10 cellular contexts compared by ENCODE assay signal in genomic region chr13:79724348-79725103, GRCh38.
A peak's percentile ranks its signal among the peaks of the same experiment; 100 is the strongest.
DNase-seq lines count a peak whose midpoint lies in the region; ATAC-seq, FAIRE-seq and TF ChIP-seq lines count a peak whose summit lies in the region.
"Had no signal": no experiment of that assay in that cellular context is flagged by ENCODE, and none has a peak within 500 bp of the region (broad histone marks: within the 10 kb centered on the region; RNA-seq: fewer than 3 reads in every experiment).

No MANE protein-coding gene starts in this region.

- H3K27me3 Mint-ChIP-seq in type B pancreatic cell: no peaks in the 10 kb centered on the region
- H3K27me3 Mint-ChIP-seq: activated naive CD8-positive, alpha-beta T cell had no signal

- BruUV-seq in endothelial cell of umbilical vein (replicated peaks; lab: Mats Ljungman, UMichigan): no TSS peak

- peaks cover 35% of the 10 kb centered on the region for H3K4me1 ChIP-seq in cardiac muscle cell (ENCODE audit: low read depth)
- peaks cover 3% of the 10 kb centered on the region for H3K4me1 ChIP-seq in endothelial cell of umbilical vein (ENCODE audit: control insufficient read depth, extremely low read depth, insufficient read depth, low read length)
- H3K4me1 ChIP-seq in lower lobe of right lung: peaks cover 15% of the 10 kb centered on the region

- no peaks in the 10 kb centered on the region for H3K9me3 ChIP-seq in cardiac muscle cell (ENCODE audit: low read depth)
- H3K9me3 ChIP-seq in endothelial cell of umbilical vein (replicated peaks; ENCODE audit: control insufficient read depth, insufficient read depth, low read length): no peaks in the 10 kb centered on the region
- H3K9me3 ChIP-seq in lower lobe of right lung: no peaks in the 10 kb centered on the region

- peak overlapping the region; percentile 31 for H3K27ac ChIP-seq in cardiac muscle cell
- H3K27ac ChIP-seq in endothelial cell of umbilical vein (ENCODE audit: insufficient read depth, low read depth, low read length): peak overlapping the region; percentile 24
- peak overlapping the region; percentile 19 for H3K27ac ChIP-seq in lower lobe of right lung

- no peaks in the 10 kb centered on the region for H3K9me1 ChIP-seq in endothelial cell of umbilical vein (replicated peaks; ENCODE audit: control insufficient read depth, extremely low read depth, insufficient read depth, low read length)

- ATAC-seq in lower lobe of right lung: peak; percentile 59 to 68

- dilution Hi-C loops in endothelial cell of umbilical vein (cut with MboI; ENCODE audit: extremely low pct_ligation_motif_present, low sequenced_read_pairs): no loop called here

- H3K36me3 ChIP-seq in cardiac muscle cell (no peaks in the 10 kb centered on the region), endothelial cell of umbilical vein (ENCODE audit: control insufficient read depth in 2 of 2, extremely low read depth in 1 of 2, insufficient read depth in 2 of 2, low read length in 2 of 2) (no peaks in the 10 kb centered on the region), lower lobe of right lung (no peaks in the 10 kb centered on the region)

- no peak for FAIRE-seq in endothelial cell of umbilical vein (lab: Jason Lieb, UNC)

- peaks cover 18% of the 10 kb centered on the region for H3K4me1 Mint-ChIP-seq in type B pancreatic cell (ENCODE audit: unreplicated experiment)

- H4K20me1 ChIP-seq in endothelial cell of umbilical vein (replicated peaks; ENCODE audit: control insufficient read depth, extremely low read depth, insufficient read depth, low read length): no peaks in the 10 kb centered on the region

- H3K9me3 Mint-ChIP-seq in type B pancreatic cell: peaks cover 3% of the 10 kb centered on the region

- peak in 1 of 2 donors; percentile 11 for DNase-seq in cardiac muscle cell (ENCODE audit: low read depth in 1 of 2, low spot score in 1 of 2)
- no peak for DNase-seq in cardiac septum (ENCODE audit: low spot score)
- peak; percentile 93 for DNase-seq in endothelial cell of umbilical vein (ENCODE audit: low read depth, low spot score)
- DNase-seq in lower lobe of right lung: no peak
- DNase-seq in type B pancreatic cell (ENCODE audit: extremely low spot score, unreplicated experiment): no peak
- DNase-seq in KG1 (lab: John Stamatoyannopoulos, UW): no peak
- DNase-seq in Kasumi-1 (lab: John Stamatoyannopoulos, UW): no peak
- no peak for DNase-seq in activated effector memory CD4-positive, alpha-beta T cell treated with anti-CD3 and anti-CD28 coated beads, Interleukin-2, amount 50 U/mL, for 16 hours
- DNase-seq: cortex of kidney had no signal

- H3K4me3 ChIP-seq in cardiac muscle cell: no peak overlapping the region
- H3K4me3 ChIP-seq in endothelial cell of umbilical vein (replicated peaks in 1 of 3; ENCODE audit: insufficient read depth in 1 of 3, low read depth in 1 of 3, low read length in 3 of 3): no peak overlapping the region
- no peak overlapping the region for H3K4me3 ChIP-seq in lower lobe of right lung

- CTCF ChIA-PET in endothelial cell of umbilical vein (lab: Charles Lee): interaction anchor here (0.9 to 1.5 kb wide), 4 partner anchors 45 to 618 kb away, joined by 3 to 6 read pairs (median 3); partner anchors contain the start of gene SPRY2

- peak overlapping the region; percentile 24 for H3K4me3 Mint-ChIP-seq in type B pancreatic cell
- H3K4me3 Mint-ChIP-seq: activated naive CD8-positive, alpha-beta T cell had no signal

- no peak overlapping the region for H3K4me2 ChIP-seq in endothelial cell of umbilical vein (ENCODE audit: insufficient read depth, low read length)

- no peaks in the 10 kb centered on the region for H3K79me2 ChIP-seq in endothelial cell of umbilical vein (ENCODE audit: control insufficient read depth, insufficient read depth, low read length)

- H3K27ac Mint-ChIP-seq in type B pancreatic cell: peak overlapping the region; percentile 72
- H3K27ac Mint-ChIP-seq: activated naive CD8-positive, alpha-beta T cell had no signal

- no peak overlapping the region for H2AFZ ChIP-seq in endothelial cell of umbilical vein (ENCODE audit: low read depth, low read length)

- H3K27me3 ChIP-seq in cardiac muscle cell (no peaks in the 10 kb centered on the region), endothelial cell of umbilical vein (ENCODE audit: control insufficient read depth in 2 of 2, insufficient read depth in 2 of 2, low read length in 2 of 2) (no peaks in the 10 kb centered on the region), lower lobe of right lung (ENCODE audit: low read depth) (no peaks in the 10 kb centered on the region)

- TF ChIP-seq CTCF in cardiac muscle cell (IDR thresholded peaks at IDR 0.05; ENCODE audit: low read depth, low read length): no peak
- no peak for TF ChIP-seq CTCF in endothelial cell of umbilical vein (IDR thresholded peaks at IDR 0.05; ENCODE audit: extremely low read depth in 1 of 2, insufficient read depth in 1 of 2, low read depth in 1 of 2, low read length in 2 of 2)
- no peak for TF ChIP-seq CTCF in lower lobe of right lung (IDR thresholded peaks at IDR 0.05)
- no peak for TF ChIP-seq CTCF in type B pancreatic cell (conservative IDR thresholded peaks at IDR 0.05)

- no peak for TF ChIP-seq POLR2A in endothelial cell of umbilical vein (IDR thresholded peaks at IDR 0.05; ENCODE audit: low read depth, low read length)

- intact Hi-C loops in cardiac septum (cut with DNase I): no loop called here
- intact Hi-C loops in endothelial cell of umbilical vein (cut with micrococcal nuclease): loop anchor here (1.0 to 5.0 kb wide), 3 partner anchors 42 to 618 kb away; partner anchors contain the start of gene SPRY2
- intact Hi-C loops in lower lobe of right lung (cut with DNase I): no loop called here

- H3K36me3 Mint-ChIP-seq in type B pancreatic cell: peaks cover 2% of the 10 kb centered on the region
- H3K36me3 Mint-ChIP-seq: activated naive CD8-positive, alpha-beta T cell had no signal

- POLR2A ChIA-PET in endothelial cell of umbilical vein (lab: Charles Lee): interaction anchor here (1.5 kb wide), 1 partner anchor 617 kb away, joined by 6 read pairs; the partner anchor contains the start of gene SPRY2

- H3K9ac ChIP-seq in endothelial cell of umbilical vein (replicated peaks; ENCODE audit: extremely low read depth, insufficient read depth, low read length): peak overlapping the region; percentile 3

TF ChIP-seq in endothelial cell of umbilical vein, 7 proteins besides CTCF, POLR2A, EP300 and RAD21:
- TF ChIP-seq MYC (IDR thresholded peaks at IDR 0.05; ENCODE audit: low read depth, low read length): no peak
- TF ChIP-seq JUN (IDR thresholded peaks at IDR 0.05; ENCODE audit: borderline replicate concordance, insufficient read depth, insufficient read length, low read depth): peak; percentile 21
- TF ChIP-seq POLR2AphosphoS5 (IDR thresholded peaks at IDR 0.05; ENCODE audit: insufficient read depth, low read depth, low read length): no peak
- no peak for TF ChIP-seq FOS (IDR thresholded peaks at IDR 0.05; ENCODE audit: borderline replicate concordance, insufficient read depth, low read length)
- TF ChIP-seq, protein P1, sequence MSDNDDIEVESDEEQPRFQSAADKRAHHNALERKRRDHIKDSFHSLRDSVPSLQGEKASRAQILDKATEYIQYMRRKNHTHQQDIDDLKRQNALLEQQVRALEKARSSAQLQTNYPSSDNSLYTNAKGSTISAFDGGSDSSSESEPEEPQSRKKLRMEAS (IDR thresholded peaks at IDR 0.05; ENCODE audit: insufficient read depth, insufficient read length): no peak
- TF ChIP-seq EZH2 (IDR thresholded peaks at IDR 0.05; ENCODE audit: borderline replicate concordance, low read depth, low read length, severe bottlenecking): no peak
